Comparison of ENCODE assay signal across 35 cellular contexts in the genomic region with DNA sequence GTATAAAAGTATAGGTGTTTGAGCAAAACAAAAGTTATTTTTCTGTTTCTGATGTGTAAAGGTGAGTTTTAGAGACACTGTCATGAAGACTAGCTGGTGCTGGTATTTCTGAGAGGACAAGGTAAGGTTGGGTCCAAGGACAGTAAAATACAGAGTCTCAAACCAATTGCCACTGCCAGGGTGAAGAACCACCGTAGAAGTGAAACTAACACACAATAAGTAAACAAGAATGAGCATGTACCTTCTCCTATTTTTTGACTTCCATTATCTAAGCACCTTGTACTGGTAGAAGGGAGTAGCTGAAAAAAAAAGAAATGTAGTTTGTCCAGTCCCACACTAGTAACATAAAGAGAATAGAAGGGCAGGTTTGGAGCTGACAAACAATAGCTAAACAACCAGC.
"Had no signal": no experiment of that assay in that cellular context is flagged by ENCODE, and none has a peak within 500 bp of the region (broad histone marks: within the 10 kb centered on the region; RNA-seq: fewer than 3 reads in every experiment).

No MANE protein-coding gene starts in this region.

- H2AFZ ChIP-seq: PC-9 had no signal

- H3K4me1 Mint-ChIP-seq: activated B cell treated with CpG ODN at 0.5 μM for 24 hours; central memory CD8-positive, alpha-beta T cell; T-cell; T-helper 17 cell had no signal

- H3K27ac Mint-ChIP-seq: activated B cell treated with CpG ODN at 0.5 μM for 24 hours; activated CD4-positive, alpha-beta memory T cell treated with anti-CD3 and anti-CD28 coated beads for 36 hours; activated naive CD4-positive, alpha-beta T cell treated with anti-CD3 and anti-CD28 coated beads for 36 hours; activated naive CD4-positive, alpha-beta T cell treated with anti-CD3 and anti-CD28 coated beads, Interleukin-2, amount 50 U/mL, for 72 hours; activated T-helper 1 cell treated with anti-CD3 and anti-CD28 coated beads, Interleukin-12 subunit alpha, Interleukin-12 subunit beta, Interleukin-2, Interleukin-4 antibody, amounts not matched to agents 30 ng/mL and 10 ng/mL and 1 ng/mL, durations not matched to agents 14 hours and 24 hours and 36 hours; brain; T-cell; T-helper 17 cell had no signal

- H3K4me2 ChIP-seq: PC-9 had no signal

- H3K9me3 Mint-ChIP-seq: activated CD4-positive, alpha-beta memory T cell treated with anti-CD3 and anti-CD28 coated beads for 36 hours; activated naive CD4-positive, alpha-beta T cell treated with anti-CD3 and anti-CD28 coated beads for 36 hours; activated naive CD4-positive, alpha-beta T cell treated with anti-CD3 and anti-CD28 coated beads, Interleukin-2, amount 50 U/mL, for 72 hours; activated T-helper 1 cell treated with anti-CD3 and anti-CD28 coated beads, Interleukin-12 subunit alpha, Interleukin-12 subunit beta, Interleukin-2, Interleukin-4 antibody, amounts not matched to agents 30 ng/mL and 10 ng/mL and 1 ng/mL, durations not matched to agents 14 hours and 24 hours and 36 hours; central memory CD8-positive, alpha-beta T cell had no signal

- H3K9me3 ChIP-seq: adrenal gland had no signal

- H3K36me3 Mint-ChIP-seq: activated CD4-positive, alpha-beta memory T cell treated with anti-CD3 and anti-CD28 coated beads for 36 hours; activated naive CD4-positive, alpha-beta T cell treated with anti-CD3 and anti-CD28 coated beads, Interleukin-2, amount 50 U/mL, for 72 hours; T-cell had no signal

- DNase-seq: activated B cell treated with CpG ODN at 0.5 μM for 24 hours; activated CD4-positive, alpha-beta memory T cell treated with anti-CD3 and anti-CD28 coated beads for 36 hours; activated CD4-positive, alpha-beta T cell treated with anti-CD3 and anti-CD28 coated beads for 4 hours; activated CD4-positive, alpha-beta T cell treated with anti-CD3 and anti-CD28 coated beads, Interleukin-2, amount 50 U/mL, for 1 hour; activated CD4-positive, CD25-positive, alpha-beta regulatory T cell treated with anti-CD3 and anti-CD28 coated beads, Interleukin-2, amount 50 U/mL, for 72 hours; activated CD8-positive, alpha-beta memory T cell treated with anti-CD3 and anti-CD28 coated beads, Interleukin-2, amount 50 U/mL, for 4 hours; activated gamma-delta T cell treated with Interleukin-2 at 50 U/mL for 16 hours; activated naive CD4-positive, alpha-beta T cell treated with anti-CD3 and anti-CD28 coated beads for 36 hours; activated T-cell treated with anti-CD3 and anti-CD28 coated beads for 4 hours; activated T-cell treated with anti-CD3 and anti-CD28 coated beads, Interleukin-2, amount 50 U/mL, for 4 hours; adrenal gland; NCI-H1048; NCI-H1105 treated with DMSO at 0.1 percent for 48 hours; NCI-H1436; NCI-H1694; NCI-H1930; NCI-H2081 treated with DMSO at 0.1 percent for 48 hours; NCI-H226; NCI-H446 treated with DMSO at 0.1 percent for 48 hours; NCI-H524 treated with DMSO at 0.1 percent for 48 hours; NK-92 treated with Interleukin-12 subunit alpha and Interleukin-12 subunit beta, amount 100 ng/mL, for 24 hours; PC-9; SIG-M5; T-cell; T-helper 17 cell had no signal

- H3K4me3 Mint-ChIP-seq: activated B cell treated with CpG ODN at 0.5 μM for 24 hours; activated CD4-positive, alpha-beta memory T cell treated with anti-CD3 and anti-CD28 coated beads for 36 hours; activated naive CD4-positive, alpha-beta T cell treated with anti-CD3 and anti-CD28 coated beads for 36 hours; activated T-cell treated with anti-CD3 and anti-CD28 coated beads, Interleukin-2, amount 50 U/mL, for 4 hours; activated T-helper 1 cell treated with anti-CD3 and anti-CD28 coated beads, Interleukin-12 subunit alpha, Interleukin-12 subunit beta, Interleukin-2, Interleukin-4 antibody, amounts not matched to agents 30 ng/mL and 10 ng/mL and 1 ng/mL, durations not matched to agents 14 hours and 24 hours and 36 hours; brain; central memory CD8-positive, alpha-beta T cell; T-cell; T-helper 17 cell had no signal

- ATAC-seq: activated naive CD4-positive, alpha-beta T cell treated with anti-CD3 and anti-CD28 coated beads, Interleukin-2, amount 50 U/mL, for 72 hours; activated T-cell treated with anti-CD3 and anti-CD28 coated beads, Interleukin-2, amount 50 U/mL, for 4 hours; Right ventricle myocardium inferior; SK-N-SH treated with all-trans-retinoic acid at 6 μM for 48 hours; T-cell; T-helper 17 cell had no signal

- H3K36me3 ChIP-seq: adrenal gland had no signal

- H3K27me3 ChIP-seq: adrenal gland had no signal

- H3K27ac ChIP-seq: adrenal gland, PC-9, RWPE1, VCaP had no signal

- FAIRE-seq: astrocyte, RCC 7860 had no signal

- H3K4me3 ChIP-seq: adrenal gland, PC-9 had no signal

- H3K27me3 Mint-ChIP-seq: brain had no signal
